Comparison of ENCODE assay signal across 1 cellular context in genomic region chr4:155602351-155603140, GRCh38.
TF ChIP-seq lines count a peak whose summit lies in the region.

No MANE protein-coding gene starts in this region.

TF ChIP-seq in IMR-90, 13 proteins besides CTCF, POLR2A, EP300 and RAD21 (continued from another document):
- TF ChIP-seq, protein P1, sequence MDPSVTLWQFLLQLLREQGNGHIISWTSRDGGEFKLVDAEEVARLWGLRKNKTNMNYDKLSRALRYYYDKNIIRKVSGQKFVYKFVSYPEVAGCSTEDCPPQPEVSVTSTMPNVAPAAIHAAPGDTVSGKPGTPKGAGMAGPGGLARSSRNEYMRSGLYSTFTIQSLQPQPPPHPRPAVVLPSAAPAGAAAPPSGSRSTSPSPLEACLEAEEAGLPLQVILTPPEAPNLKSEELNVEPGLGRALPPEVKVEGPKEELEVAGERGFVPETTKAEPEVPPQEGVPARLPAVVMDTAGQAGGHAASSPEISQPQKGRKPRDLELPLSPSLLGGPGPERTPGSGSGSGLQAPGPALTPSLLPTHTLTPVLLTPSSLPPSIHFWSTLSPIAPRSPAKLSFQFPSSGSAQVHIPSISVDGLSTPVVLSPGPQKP (IDR thresholded peaks at IDR 0.05; ENCODE audit: borderline replicate concordance, low read depth, low read length), result no peak
- TF ChIP-seq MXI1 (IDR thresholded peaks at IDR 0.05; ENCODE audit: borderline replicate concordance, low read depth, low read length) (no peak), RFX5 (IDR thresholded peaks at IDR 0.05; ENCODE audit: low read depth, low read length) (no peak), SMC3 (IDR thresholded peaks at IDR 0.05; ENCODE audit: low read depth, low read length) (no peak), CHD1 (IDR thresholded peaks at IDR 0.05; ENCODE audit: low read depth, low read length) (no peak)
